ENCODE assay signal across 1 cellular context in the genomic region with DNA sequence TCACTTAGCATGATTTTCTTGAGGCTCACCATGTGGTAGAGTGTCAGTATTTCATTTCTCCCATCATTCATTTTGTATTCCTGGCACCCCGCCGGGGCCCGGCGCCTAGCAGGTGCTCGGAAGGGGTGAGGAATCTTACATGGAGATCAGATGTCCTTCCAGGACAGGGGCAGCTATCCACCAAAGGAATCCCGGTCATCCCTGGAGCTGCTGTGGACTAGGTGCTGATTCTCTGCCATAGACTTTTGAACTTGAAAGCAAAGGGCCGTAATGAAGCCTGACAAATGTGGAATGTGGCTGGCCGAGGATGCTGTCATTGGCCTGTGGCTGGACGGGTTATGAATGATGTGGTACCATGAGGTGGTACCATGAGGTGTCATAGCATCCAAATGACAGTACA.
TF ChIP-seq lines count a peak whose summit lies in the region.

No MANE protein-coding gene starts in this region.

TF ChIP-seq in A549, 52 proteins besides CTCF, POLR2A, EP300 and RAD21 (continued from another document):
- TF ChIP-seq, protein P1, sequence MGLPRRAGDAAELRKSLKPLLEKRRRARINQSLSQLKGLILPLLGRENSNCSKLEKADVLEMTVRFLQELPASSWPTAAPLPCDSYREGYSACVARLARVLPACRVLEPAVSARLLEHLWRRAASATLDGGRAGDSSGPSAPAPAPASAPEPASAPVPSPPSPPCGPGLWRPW (IDR thresholded peaks at IDR 0.05), result no peak
- no peak for TF ChIP-seq ZC3H11A (IDR thresholded peaks at IDR 0.05)
TF ChIP-seq in A549: peak in this region for 0.
